ENCODE assay signal across 1 cellular context in genomic region chr3:31531992-31532586, GRCh38.
TF ChIP-seq lines count a peak whose summit lies in the region.

No MANE protein-coding gene starts in this region.

TF ChIP-seq in liver, 16 proteins besides CTCF, POLR2A, EP300 and RAD21 (continued from another document):
- peak; percentile 3 for TF ChIP-seq JUND (IDR thresholded peaks at IDR 0.05)
- TF ChIP-seq GABPA (IDR thresholded peaks at IDR 0.05 in 1 of 2, conservative IDR thresholded peaks at IDR 0.05 in 1 of 2): peak in 1 of 2 donors; percentile 55
